ENCODE assay signal across 14 cellular contexts in the genomic region with DNA sequence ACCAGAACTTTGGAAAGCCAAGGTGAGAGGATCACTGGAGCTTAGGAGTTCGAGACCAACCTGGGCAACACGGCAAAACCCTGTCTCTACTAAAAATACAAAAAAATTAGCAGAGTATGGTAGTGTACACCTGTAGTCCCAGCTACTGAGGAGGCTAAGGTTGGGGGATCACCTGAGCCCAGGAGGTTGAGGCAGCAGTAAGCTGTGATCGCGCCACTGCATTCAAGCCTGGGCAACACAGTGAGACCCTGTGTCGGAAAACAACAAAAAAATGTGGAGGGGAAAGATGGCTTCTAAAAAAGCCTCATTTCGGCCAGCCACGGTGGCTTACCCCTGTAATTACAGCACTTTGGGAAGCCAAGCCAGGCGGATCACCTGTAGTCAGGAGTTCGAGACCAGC. TPM values are rescaled to one million over a fixed set of nuclear protein-coding genes. Genes with fewer than 3 reads are reported as not detected.
DNase-seq lines count a peak whose midpoint lies in the region; ATAC-seq and TF ChIP-seq lines count a peak whose summit lies in the region.
"Had no signal": no experiment of that assay in that cellular context is flagged by ENCODE, and none has a peak within 500 bp of the region (broad histone marks: within the 10 kb centered on the region; RNA-seq: fewer than 3 reads in every experiment).

No MANE protein-coding gene starts in this region.

- no peaks in the 10 kb centered on the region for H3K9me3 ChIP-seq in HUES64 (ENCODE audit: insufficient read depth, low read depth, low read length)
- H3K9me3 ChIP-seq in endodermal cell (ENCODE audit: control insufficient read depth, low read length): no peaks in the 10 kb centered on the region
- no peaks in the 10 kb centered on the region for H3K9me3 ChIP-seq in neural progenitor cell (ENCODE audit: low read depth)
- H3K9me3 ChIP-seq: BLaER1 treated with 17β-estradiol and CSF1 and Interleukin-3, amounts not matched to agents 10 nM and 100 nM; Peyer's patch had no signal

- no peak for DNase-seq in endodermal cell
- DNase-seq in neural progenitor cell (ENCODE audit: low spot score): no peak
- no peak for DNase-seq in SIG-M5 treated with dmso at 0.1 percent for 504 hours (lab: John Stamatoyannopoulos, UW; ENCODE audit: unreplicated experiment)
- DNase-seq in left colon: no peak
- DNase-seq in activated naive CD4-positive, alpha-beta T cell treated with anti-CD3 and anti-CD28 coated beads, Interleukin-2, amount 50 U/mL, for 72 hours (ENCODE audit: low spot score in 2 of 2): no peak
- DNase-seq: CD8-positive, alpha-beta memory T cell; KBM-7; NCI-H1105 treated with DMSO at 0.1 percent for 48 hours; NCI-H1694 treated with DMSO at 0.1 percent for 48 hours; Peyer's patch had no signal

- H3K9ac ChIP-seq in HUES64 (ENCODE audit: low read depth, low read length) (no peak overlapping the region), endodermal cell (ENCODE audit: extremely low read depth, low read length, poor library complexity, severe bottlenecking) (peak overlapping the region; percentile 7), neural progenitor cell (no peak overlapping the region)
- H3K9ac ChIP-seq: BLaER1 treated with 17β-estradiol and CSF1 and Interleukin-3, amounts not matched to agents 10 nM and 100 nM had no signal

- H3K27ac Mint-ChIP-seq in endodermal cell: peak overlapping the region; percentile 55
- H3K27ac Mint-ChIP-seq in neural progenitor cell: no peak overlapping the region
- no peak overlapping the region for H3K27ac Mint-ChIP-seq in activated naive CD4-positive, alpha-beta T cell treated with anti-CD3 and anti-CD28 coated beads, Interleukin-2, amount 50 U/mL, for 72 hours

- ATAC-seq in GM19463 (IDR thresholded peaks at IDR 0.05; ENCODE audit: unreplicated experiment) (no peak), left colon (no peak)
- ATAC-seq in activated naive CD4-positive, alpha-beta T cell treated with anti-CD3 and anti-CD28 coated beads, Interleukin-2, amount 50 U/mL, for 72 hours: no peak
- ATAC-seq: Right ventricle myocardium inferior had no signal

- H3K27me3 ChIP-seq in HUES64 (ENCODE audit: insufficient read depth, low read length) (no peaks in the 10 kb centered on the region), endodermal cell (ENCODE audit: control insufficient read depth, insufficient read depth, low read length, poor library complexity, severe bottlenecking) (no peaks in the 10 kb centered on the region), neural progenitor cell (no peaks in the 10 kb centered on the region)
- H3K27me3 ChIP-seq: BLaER1 treated with 17β-estradiol and CSF1 and Interleukin-3, amounts not matched to agents 10 nM and 100 nM; Peyer's patch had no signal

- intact Hi-C loops in left colon (cut with DNase I, micrococcal nuclease): no loop called here

- no peak for TF ChIP-seq CTCF in endodermal cell (conservative IDR thresholded peaks at IDR 0.05)
- no peak for TF ChIP-seq CTCF in neural progenitor cell (IDR thresholded peaks at IDR 0.05)

- H3K4me2 ChIP-seq in neural progenitor cell: no peak overlapping the region
- H3K4me2 ChIP-seq: BLaER1 treated with 17β-estradiol and CSF1 and Interleukin-3, amounts not matched to agents 10 nM and 100 nM had no signal

- no peak overlapping the region for H2AFZ ChIP-seq in neural progenitor cell (replicated peaks)

- 96% methylated on average over 9 of the region's 9 CpGs for WGBS in HUES64
- 88 to 94% methylated on average over 6 to 9 of the region's 9 CpGs for WGBS in endodermal cell (ENCODE audit: insufficient coverage in 1 of 2, insufficient read length in 1 of 2), 2 experiments

- no peak overlapping the region for H3K4me3 Mint-ChIP-seq in endodermal cell
- H3K4me3 Mint-ChIP-seq in neural progenitor cell: no peak overlapping the region
- H3K4me3 Mint-ChIP-seq: CD8-positive, alpha-beta memory T cell had no signal

- H3K36me3 ChIP-seq in HUES64 (ENCODE audit: insufficient read depth, low read length) (peaks cover 63% of the 10 kb centered on the region), endodermal cell (ENCODE audit: control insufficient read depth, insufficient read depth, low read length) (peaks cover 79% of the 10 kb centered on the region), neural progenitor cell (peaks cover 8% of the 10 kb centered on the region)

- H4K20me1 ChIP-seq in neural progenitor cell (ENCODE audit: low read depth): peaks cover 18% of the 10 kb centered on the region

- no peaks in the 10 kb centered on the region for H3K27me3 Mint-ChIP-seq in endodermal cell (ENCODE audit: insufficient read depth)
- no peaks in the 10 kb centered on the region for H3K27me3 Mint-ChIP-seq in neural progenitor cell (ENCODE audit: insufficient read depth, low read depth)
- H3K27me3 Mint-ChIP-seq: CD8-positive, alpha-beta memory T cell had no signal

- H3K4me3 ChIP-seq in HUES64 (ENCODE audit: low read length) (no peak overlapping the region), endodermal cell (ENCODE audit: low read length) (no peak overlapping the region), neural progenitor cell (no peak overlapping the region)
- H3K4me3 ChIP-seq: BLaER1 treated with 17β-estradiol and CSF1 and Interleukin-3, amounts not matched to agents 10 nM and 100 nM; Peyer's patch had no signal

- H3K79me2 ChIP-seq in neural progenitor cell (ENCODE audit: low read depth): peaks cover 20% of the 10 kb centered on the region

- peaks cover 12% of the 10 kb centered on the region for H3K4me1 Mint-ChIP-seq in endodermal cell
- no peaks in the 10 kb centered on the region for H3K4me1 Mint-ChIP-seq in neural progenitor cell

- peaks cover 10% of the 10 kb centered on the region for H3F3A ChIP-seq in neural progenitor cell (ENCODE audit: low read depth)

- no peaks in the 10 kb centered on the region for H3K9me3 Mint-ChIP-seq in endodermal cell
- no peaks in the 10 kb centered on the region for H3K9me3 Mint-ChIP-seq in neural progenitor cell
- H3K9me3 Mint-ChIP-seq in activated naive CD4-positive, alpha-beta T cell treated with anti-CD3 and anti-CD28 coated beads, Interleukin-2, amount 50 U/mL, for 72 hours: no peaks in the 10 kb centered on the region
- H3K9me3 Mint-ChIP-seq: CD8-positive, alpha-beta memory T cell had no signal

- H3K4me1 ChIP-seq in HUES64 (ENCODE audit: insufficient read depth, low read length): peaks cover 34% of the 10 kb centered on the region
- peaks cover 2% of the 10 kb centered on the region for H3K4me1 ChIP-seq in endodermal cell (ENCODE audit: control insufficient read depth, insufficient read depth, low read length)
- H3K4me1 ChIP-seq in neural progenitor cell: peaks cover 10% of the 10 kb centered on the region
- H3K4me1 ChIP-seq: Peyer's patch had no signal

- H3K36me3 Mint-ChIP-seq in endodermal cell (ENCODE audit: low read depth) (peaks cover 60% of the 10 kb centered on the region), neural progenitor cell (peaks cover 21% of the 10 kb centered on the region)
- H3K36me3 Mint-ChIP-seq in activated naive CD4-positive, alpha-beta T cell treated with anti-CD3 and anti-CD28 coated beads, Interleukin-2, amount 50 U/mL, for 72 hours: peaks cover 0 to 14% of the 10 kb centered on the region in 2 donors

- H3K27ac ChIP-seq in HUES64 (ENCODE audit: low read depth, low read length): peak overlapping the region; percentile 75
- no peak overlapping the region for H3K27ac ChIP-seq in endodermal cell (ENCODE audit: low read depth, low read length)
- H3K27ac ChIP-seq in neural progenitor cell: peak overlapping the region; percentile 78
- H3K27ac ChIP-seq: BLaER1 treated with 17β-estradiol and CSF1 and Interleukin-3, amounts not matched to agents 10 nM and 100 nM; Peyer's patch had no signal

RNA-seq across cellular contexts. Expression of gene SETD2, which starts 54.5 kb away (rescaled TPM):
- 25.8 TPM for polyA plus RNA-seq in HUES64 (2013, experiment 1 of 2)
- 27.8 TPM for polyA plus RNA-seq in HUES64 (2013, experiment 2 of 2)
- total RNA-seq in endodermal cell (10 to 100 TPM; 59.0 to 61.5 TPM), neural progenitor cell (ENCODE audit: low replicate concordance) (35.4 and 46.0 TPM in 2 replicates), left colon (10 to 100 TPM; 45.3 to 49.1 TPM)
- polyA plus RNA-seq in endodermal cell (2013, experiment 1 of 2): 38.5 TPM
- 40.7 TPM for polyA plus RNA-seq in endodermal cell (2013, experiment 2 of 2)
- total RNA-seq in activated naive CD4-positive, alpha-beta T cell treated with anti-CD3 and anti-CD28 coated beads, Interleukin-2, amount 50 U/mL, for 72 hours: 10 to 100 TPM; 35.3 to 42.0 TPM
